In the genomic region with DNA sequence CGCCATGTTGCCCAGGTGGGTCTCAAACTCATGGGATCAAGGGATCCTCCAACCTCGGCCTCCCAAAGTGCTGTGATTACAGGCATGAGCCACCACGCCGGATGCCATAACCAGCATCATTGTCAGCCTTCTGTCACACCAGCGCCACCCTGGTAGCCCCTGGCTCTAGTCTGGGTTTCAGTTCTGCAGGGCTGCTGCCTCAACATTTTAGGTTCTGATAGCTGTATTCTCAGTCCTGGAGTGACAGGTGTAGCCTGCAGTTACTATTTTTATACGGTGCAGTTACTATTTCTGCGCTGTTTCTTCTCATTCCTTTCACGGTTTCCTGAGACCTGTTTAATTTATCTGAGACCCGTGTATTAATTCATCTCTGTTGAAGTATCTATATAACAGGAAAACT, we compare ENCODE assay signal across 18 cellular contexts. TPM values are rescaled to one million over a fixed set of nuclear protein-coding genes. Genes with fewer than 3 reads are reported as not detected.
DNase-seq lines count a peak whose midpoint lies in the region; ATAC-seq, FAIRE-seq and TF ChIP-seq lines count a peak whose summit lies in the region.
"Had no signal": no experiment of that assay in that cellular context is flagged by ENCODE, and none has a peak within 500 bp of the region (broad histone marks: within the 10 kb centered on the region; RNA-seq: fewer than 3 reads in every experiment).

No MANE protein-coding gene starts in this region.

- no peak overlapping the region for H2BK15ac ChIP-seq in mesenchymal stem cell (ENCODE audit: low read depth, poor library complexity, severe bottlenecking)

- intact Hi-C loops in GM12878 (cut with micrococcal nuclease; ENCODE audit: unreplicated experiment): no loop called here

- no peak for TF ChIP-seq POLR2A in GM12878 (IDR thresholded peaks at IDR 0.05; ENCODE audit: low read depth, low read length)

- CTCF ChIA-PET in GM12878 (lab: Yijun Ruan, JAX): interaction anchor here (0.6 to 1.5 kb wide), 5 partner anchors 11 to 163 kb away, joined by 3 to 4 read pairs (median 4); no protein-coding TSS in a partner anchor

- H4K91ac ChIP-seq in mesenchymal stem cell (ENCODE audit: low read length): no peak overlapping the region

- H3K14ac ChIP-seq in mesenchymal stem cell (ENCODE audit: low read length in 2 of 2): no peak overlapping the region

- in situ Hi-C loops in GM13976 (cut with MboI; ENCODE audit: low sequenced_read_pairs, unreplicated experiment): no loop called here
- in situ Hi-C loops in GM12878 (cut with MboI): no loop called here

- no peak overlapping the region for H3K27ac Mint-ChIP-seq in type B pancreatic cell

- H3K27me3 ChIP-seq in GM06990 (replicated peaks; ENCODE audit: control insufficient read depth, insufficient read depth, low read length): peaks cover 2% of the 10 kb centered on the region; the same call in 1 of the 2 replicates
- H3K27me3 ChIP-seq in KMS-11 (ENCODE audit: insufficient read depth, low read depth): no peaks in the 10 kb centered on the region
- peaks cover 0 to 2% of the 10 kb centered on the region in 2 experiments; a peak in 1 of 4 replicates for H3K27me3 ChIP-seq in GM12878 (replicated peaks in 1 of 2; ENCODE audit: control insufficient read depth in 2 of 2, insufficient read depth in 2 of 2, low read length in 1 of 2)
- H3K27me3 ChIP-seq in mesenchymal stem cell (ENCODE audit: control insufficient read depth in 1 of 2, insufficient read depth in 1 of 2, low read length in 2 of 2): no peaks in the 10 kb centered on the region
- H3K27me3 ChIP-seq: SJSA1 had no signal

- no peak for TF ChIP-seq RAD21 in GM12878 (IDR thresholded peaks at IDR 0.05; ENCODE audit: insufficient read depth, low read depth, low read length)

- no peaks in the 10 kb centered on the region for H3K4me1 Mint-ChIP-seq in type B pancreatic cell (ENCODE audit: unreplicated experiment)

- no peaks in the 10 kb centered on the region for H3K79me2 ChIP-seq in KMS-11 (ENCODE audit: insufficient read depth, low read depth)
- no peaks in the 10 kb centered on the region for H3K79me2 ChIP-seq in GM12878 (ENCODE audit: control insufficient read depth, insufficient read depth, low read length)

- SMC1A ChIA-PET in GM12878 (lab: Charles Lee; ENCODE audit: uncharacterized antibody, unreplicated experiment): interaction anchor here (0.6 kb wide), 1 partner anchor 56 kb away, joined by 3 read pairs; no protein-coding TSS in a partner anchor

- peak; percentile 87 for ATAC-seq in GM12878

- H3K9ac ChIP-seq in KMS-11 (no peak overlapping the region), GM12878 (ENCODE audit: control insufficient read depth, insufficient read depth, low read length) (no peak overlapping the region), mesenchymal stem cell (ENCODE audit: low read length) (no peak overlapping the region)

- H4K8ac ChIP-seq in mesenchymal stem cell (ENCODE audit: low read length): no peak overlapping the region

- H3K4me3 Mint-ChIP-seq in type B pancreatic cell: no peak overlapping the region

- peaks cover 7% of the 10 kb centered on the region for H3K36me3 Mint-ChIP-seq in type B pancreatic cell

- no TSS peak for BruUV-seq in GM12878 (replicated peaks; lab: Mats Ljungman, UMichigan)

- no peaks in the 10 kb centered on the region for H4K20me1 ChIP-seq in KMS-11 (ENCODE audit: insufficient read depth)
- no peaks in the 10 kb centered on the region for H4K20me1 ChIP-seq in GM12878 (ENCODE audit: control insufficient read depth, insufficient read depth)

- no peak overlapping the region for H2BK12ac ChIP-seq in mesenchymal stem cell (ENCODE audit: low read length in 2 of 2)

- H3K18ac ChIP-seq in mesenchymal stem cell (ENCODE audit: low read depth in 1 of 2, low read length in 2 of 2): no peak overlapping the region

- H3K4me3 ChIP-seq in GM06990 (replicated peaks; ENCODE audit: low read depth, low read length): no peak overlapping the region
- no peak overlapping the region for H3K4me3 ChIP-seq in KMS-11 (IDR thresholded peaks at IDR 0.05; ENCODE audit: insufficient read depth, low read depth, low read length)
- H3K4me3 ChIP-seq in GM12878: 0 out of 2 replicates have a peak overlapping the region, but pooled peaks have one; percentile 36
- H3K4me3 ChIP-seq in mesenchymal stem cell (ENCODE audit: insufficient read depth in 1 of 2, low read depth in 1 of 2, low read length in 2 of 2): no peak overlapping the region
- H3K4me3 ChIP-seq: SJSA1 had no signal

- RAD21 ChIA-PET in GM12878 (lab: Charles Lee; ENCODE audit: unreplicated experiment): interaction anchor here (0.7 to 1.6 kb wide), 2 partner anchors 16 to 372 kb away, joined by 3 to 5 read pairs; no protein-coding TSS in a partner anchor

- no peak for FAIRE-seq in GM12878 (lab: Jason Lieb, UNC)

- peaks cover 5% of the 10 kb centered on the region for H3K79me1 ChIP-seq in mesenchymal stem cell (replicated peaks; ENCODE audit: low read length, poor library complexity, severe bottlenecking)

- no peak overlapping the region for H2AK5ac ChIP-seq in mesenchymal stem cell (ENCODE audit: low read length, severe bottlenecking)

- H3K23ac ChIP-seq in mesenchymal stem cell (ENCODE audit: low read length in 2 of 2): no peak overlapping the region

- no peak overlapping the region for H2BK5ac ChIP-seq in mesenchymal stem cell (ENCODE audit: low read depth, low read length, poor library complexity, severe bottlenecking)

- H2AFZ ChIP-seq in KMS-11 (ENCODE audit: low read depth) (peak overlapping the region; percentile 61; the same call in 1 of the 2 replicates), GM12878 (ENCODE audit: control insufficient read depth, low read depth, low read length) (no peak overlapping the region), mesenchymal stem cell (ENCODE audit: low read depth, low read length) (no peak overlapping the region)

- DNase-seq in GM06990 (ENCODE audit: extremely low read depth, insufficient read length) (peak; percentile 48), GM13976 (ENCODE audit: low spot score) (peak; percentile 56), GM12878 (ENCODE audit: low read depth, low spot score) (no peak), NCI-H2029 (lab: John Stamatoyannopoulos, UW) (no peak), type B pancreatic cell (ENCODE audit: extremely low spot score, unreplicated experiment) (no peak), mesenchymal stem cell (no peak)
- no peak for DNase-seq in activated CD8-positive, alpha-beta memory T cell treated with anti-CD3 and anti-CD28 coated beads, Interleukin-2, amount 50 U/mL, for 48 hours
- DNase-seq: COR-L47, DMS153, H7, NCI-H1417, NCI-H1930, NCI-H2171 treated with DMSO at 0.1 percent for 48 hours, NCI-H510A had no signal

- 27% methylated on average over 9 of the region's 9 CpGs for WGBS in GM12878 (ENCODE audit: insufficient coverage, insufficient replicate concordance, low lambda C conversion rate, missing lambda C conversion rate)
- 98% methylated on average over 9 of the region's 9 CpGs for WGBS in mesenchymal stem cell

- peaks cover 68% of the 10 kb centered on the region for H3K4me1 ChIP-seq in KMS-11 (ENCODE audit: low read depth, poor library complexity, severe bottlenecking)
- H3K4me1 ChIP-seq in GM12878 (ENCODE audit: control insufficient read depth, insufficient read depth, low read length): peaks cover 3% of the 10 kb centered on the region
- H3K4me1 ChIP-seq in mesenchymal stem cell (ENCODE audit: control insufficient read depth, insufficient read depth, low read depth, low read length): peaks cover 1% of the 10 kb centered on the region

- TF ChIP-seq CTCF in GM06990 (IDR thresholded peaks at IDR 0.05; ENCODE audit: insufficient read depth, low read length, poor library complexity, severe bottlenecking) (peak; percentile 41), GM13976 (IDR thresholded peaks at IDR 0.05; ENCODE audit: borderline replicate concordance, control extremely low read depth, extremely low read depth, insufficient read depth, missing control alignments) (peak; percentile 7), KMS-11 (conservative IDR thresholded peaks at IDR 0.05; ENCODE audit: low read depth, low read length) (peak; percentile 32; the same call in 1 of the 2 replicates), GM12878 (IDR thresholded peaks at IDR 0.05 in 2 of 3, conservative IDR thresholded peaks at IDR 0.05 in 1 of 3; ENCODE audit: control insufficient read depth in 2 of 3, extremely low read depth in 1 of 3, insufficient read depth in 1 of 3, low read depth in 3 of 3, low read length in 3 of 3) (no peak), type B pancreatic cell (conservative IDR thresholded peaks at IDR 0.05) (no peak)

- H3K27me3 Mint-ChIP-seq in type B pancreatic cell: peaks cover 7% of the 10 kb centered on the region

- H3K9me3 Mint-ChIP-seq in type B pancreatic cell: no peaks in the 10 kb centered on the region

- H3K9me3 ChIP-seq in GM12878 (replicated peaks; ENCODE audit: control insufficient read depth, insufficient read depth, low read length) (no peaks in the 10 kb centered on the region; the same call in 2 of the 3 replicates), mesenchymal stem cell (ENCODE audit: control insufficient read depth, low read length) (no peaks in the 10 kb centered on the region)
- H3K9me3 ChIP-seq: SJSA1 had no signal

- peak overlapping the region; percentile 77 for H3K4me2 ChIP-seq in KMS-11
- no peak overlapping the region for H3K4me2 ChIP-seq in GM12878 (ENCODE audit: control insufficient read depth, insufficient read depth)
- no peak overlapping the region for H3K4me2 ChIP-seq in mesenchymal stem cell (ENCODE audit: low read length, poor library complexity, severe bottlenecking)

- POLR2A ChIA-PET in GM12878 (lab: Charles Lee): interaction anchor here (0.5 to 0.6 kb wide), 2 partner anchors 31 to 91 kb away, joined by 3 read pairs; no protein-coding TSS in a partner anchor

- TF ChIP-seq EP300 in GM12878 (IDR thresholded peaks at IDR 0.05; ENCODE audit: borderline replicate concordance in 1 of 2, control insufficient read depth in 1 of 2, low read depth in 2 of 2, low read length in 2 of 2): no peak

- H3K4ac ChIP-seq in mesenchymal stem cell (ENCODE audit: low read depth in 1 of 2, low read length in 2 of 2): no peak overlapping the region

- peak overlapping the region; percentile 37 for H3K27ac ChIP-seq in KMS-11
- no peak overlapping the region for H3K27ac ChIP-seq in GM12878 (ENCODE audit: control insufficient read depth, insufficient read depth)
- H3K27ac ChIP-seq in mesenchymal stem cell (ENCODE audit: low read length, poor library complexity, severe bottlenecking): no peak overlapping the region
- H3K27ac ChIP-seq: C4-2B, SJSA1 had no signal

- H2BK120ac ChIP-seq in mesenchymal stem cell (ENCODE audit: low read depth, low read length): no peak overlapping the region

- H3K36me3 ChIP-seq in GM06990 (ENCODE audit: control insufficient read depth, insufficient read depth, low read length) (no peaks in the 10 kb centered on the region), KMS-11 (ENCODE audit: insufficient read depth) (no peaks in the 10 kb centered on the region), GM12878 (ENCODE audit: control insufficient read depth in 2 of 2, insufficient read depth in 2 of 2, low read length in 1 of 2) (no peaks in the 10 kb centered on the region), mesenchymal stem cell (ENCODE audit: control insufficient read depth in 1 of 2, insufficient read depth in 2 of 2, low read depth in 1 of 2, low read length in 2 of 2) (peaks cover 30 to 34% of the 10 kb centered on the region in 2 experiments)

RNA-seq across cellular contexts. Expression of gene TRPM4, which starts 57.1 kb away (rescaled TPM):
- not detected in 2 replicates for total RNA-seq in GM12878 (2013; cell fraction: nucleolus; rRNA removed)
- total RNA-seq in GM12878 (2014; rRNA removed) (0.54 TPM in 1 of 2 replicates, not detected in the other), GM12878 (2014; rRNA removed; fragmentation: Illumina TruSeq; extraction: Trizol) (not detected in 2 replicates), GM12878 (2021) (0.10 and 0.32 TPM in 2 replicates), type B pancreatic cell (ENCODE audit: low replicate concordance) (33.1 and 41.5 TPM in 2 replicates)
- polyA plus RNA-seq in GM12878 (2011; ENCODE audit: low read depth): not detected
- polyA plus RNA-seq in GM12878 (2011; rRNA removed) (0.14 TPM in 1 of 2 replicates, not detected in the other), GM12878 (2014; fragmentation: Illumina TruSeq; extraction: Trizol) (not detected in 2 replicates), GM12878 (2014; fragmentation: Nextera tagmentation; extraction: Ambion mirVana) (not detected), GM12878 (2014; rRNA removed) (0.64 TPM in 1 of 2 replicates, not detected in the other), GM12878 (2016; fragmentation: Nextera tagmentation; extraction: Ambion mirVana) (under 1 TPM in 1 of 2 experiments, not detected in 1; 0.15 TPM)
- not detected in 2 replicates for polyA plus RNA-seq in GM12878 (2011; cell fraction: cytosol; rRNA removed)
- polyA plus RNA-seq in GM12878 (2011; cell fraction: nucleus; rRNA removed): 0.04 TPM in 1 of 2 replicates, not detected in the other
- polyA plus RNA-seq in GM12878 (2012): 0.03 TPM in 1 of 2 replicates, not detected in the other
- polyA minus RNA-seq in GM12878 (2011; rRNA and poly(A)+ RNA removed): not detected in 2 replicates
- not detected in 2 replicates for polyA minus RNA-seq in GM12878 (2011; cell fraction: cytosol; rRNA and poly(A)+ RNA removed)
- not detected in 2 replicates for polyA minus RNA-seq in GM12878 (2011; cell fraction: nucleus; rRNA and poly(A)+ RNA removed)
- 30.1 TPM for polyA plus RNA-seq in mesenchymal stem cell (2013, experiment 1 of 2)
- polyA plus RNA-seq in mesenchymal stem cell (2013, experiment 2 of 2): 30.7 TPM

RNA-seq across cellular contexts. Expression of gene HRC, which starts 59.5 kb away (rescaled TPM):
- total RNA-seq in GM12878 (2013; cell fraction: nucleolus; rRNA removed): not detected in 2 replicates
- total RNA-seq in GM12878 (2014; rRNA removed) (not detected in 2 replicates), GM12878 (2014; rRNA removed; fragmentation: Illumina TruSeq; extraction: Trizol) (not detected in 2 replicates), GM12878 (2021) (not detected in 2 replicates), type B pancreatic cell (ENCODE audit: low replicate concordance) (3.2 TPM in 1 of 2 replicates, not detected in the other)
- polyA plus RNA-seq in GM12878 (2011; ENCODE audit: low read depth): not detected
- polyA plus RNA-seq in GM12878 (2011; rRNA removed) (not detected in 2 replicates), GM12878 (2014; fragmentation: Illumina TruSeq; extraction: Trizol) (not detected in 2 replicates), GM12878 (2014; fragmentation: Nextera tagmentation; extraction: Ambion mirVana) (not detected), GM12878 (2014; rRNA removed) (not detected in 2 replicates), GM12878 (2016; fragmentation: Nextera tagmentation; extraction: Ambion mirVana) (under 1 TPM in 1 of 2 experiments, not detected in 1; 0.10 TPM)
- polyA plus RNA-seq in GM12878 (2011; cell fraction: cytosol; rRNA removed): not detected in 2 replicates
- not detected in 2 replicates for polyA plus RNA-seq in GM12878 (2011; cell fraction: nucleus; rRNA removed)
- not detected in 2 replicates for polyA plus RNA-seq in GM12878 (2012)
- polyA minus RNA-seq in GM12878 (2011; rRNA and poly(A)+ RNA removed): not detected in 2 replicates
- polyA minus RNA-seq in GM12878 (2011; cell fraction: cytosol; rRNA and poly(A)+ RNA removed): not detected in 2 replicates
- polyA minus RNA-seq in GM12878 (2011; cell fraction: nucleus; rRNA and poly(A)+ RNA removed): not detected in 2 replicates
- not detected for polyA plus RNA-seq in mesenchymal stem cell (2013, experiment 1 of 2)
- not detected for polyA plus RNA-seq in mesenchymal stem cell (2013, experiment 2 of 2)
- total RNA-seq: A172, SJSA1 had no signal

Comparison
In these comparisons a context has a peak if more than half of its experiments do, and no peak if none do; other contexts are left out.
1. DNase-seq: peak in GM06990 (single experiment) and GM13976 (single experiment); none in GM12878 (single experiment), activated CD8-positive, alpha-beta memory T cell treated with anti-CD3 and anti-CD28 coated beads, Interleukin-2, amount 50 U/mL, for 48 hours (single experiment), NCI-H2029 (single experiment), type B pancreatic cell (single experiment) and mesenchymal stem cell (single experiment).
2. CTCF ChIP-seq: peak in GM06990 (single experiment), GM13976 (single experiment) and KMS-11 (single experiment); none in GM12878 (0 of 3) and type B pancreatic cell (single experiment).
3. RNA of gene TRPM4, which starts 57.1 kb away (total RNA-seq): 33.1 to 41.5 TPM in type B pancreatic cell; 0.10 to 0.54 TPM in GM12878; every median in the first group is over 10 times any median in the second.